Comparison of ENCODE assay signal across 1 cellular context in genomic region chr20:62926229-62927127, GRCh38.
TF ChIP-seq lines count a peak whose summit lies in the region.

DIDO1 (minus strand) TSS chr20:62926505.

TF ChIP-seq in SK-N-SH, 30 proteins besides CTCF, POLR2A, EP300 and RAD21 (continued from another document):
- TF ChIP-seq MAX (IDR thresholded peaks at IDR 0.05; ENCODE audit: low read depth) (no peak), RCOR1 (IDR thresholded peaks at IDR 0.05; ENCODE audit: low read length) (no peak), ZBTB33 (IDR thresholded peaks at IDR 0.05; ENCODE audit: borderline replicate concordance, low read depth) (no peak), RFX5 (IDR thresholded peaks at IDR 0.05; ENCODE audit: low read length) (no peak), POLR2AphosphoS5 (IDR thresholded peaks at IDR 0.05; ENCODE audit: low read depth, low read length) (peak; percentile 67; the same call in 1 of the 2 replicates), FOXM1 (IDR thresholded peaks at IDR 0.05; ENCODE audit: low read depth) (no peak), MEF2A (IDR thresholded peaks at IDR 0.05; ENCODE audit: borderline replicate concordance, low read depth) (no peak), TAF1 (IDR thresholded peaks at IDR 0.05; ENCODE audit: borderline replicate concordance, low read depth, low read length) (peak; percentile 91), PBX3 (IDR thresholded peaks at IDR 0.05) (no peak), FOXJ3 (CRISPR knock-in tag; IDR thresholded peaks at IDR 0.05) (no peak), USF2 (IDR thresholded peaks at IDR 0.05; ENCODE audit: borderline replicate concordance, low read depth, low read length) (no peak), GABPA (IDR thresholded peaks at IDR 0.05; ENCODE audit: low read depth) (no peak), REST (IDR thresholded peaks at IDR 0.05; ENCODE audit: low read depth, low read length) (peak; percentile 35; the same call in 1 of the 2 replicates), GATA2 (CRISPR knock-in tag; IDR thresholded peaks at IDR 0.05) (no peak), EZH2phosphoT487 (IDR thresholded peaks at IDR 0.05; ENCODE audit: borderline replicate concordance, low read depth) (no peak)
TF ChIP-seq in SK-N-SH: peak in this region for 9.
